ENCODE assay signal across 8 cellular contexts in the genomic region with DNA sequence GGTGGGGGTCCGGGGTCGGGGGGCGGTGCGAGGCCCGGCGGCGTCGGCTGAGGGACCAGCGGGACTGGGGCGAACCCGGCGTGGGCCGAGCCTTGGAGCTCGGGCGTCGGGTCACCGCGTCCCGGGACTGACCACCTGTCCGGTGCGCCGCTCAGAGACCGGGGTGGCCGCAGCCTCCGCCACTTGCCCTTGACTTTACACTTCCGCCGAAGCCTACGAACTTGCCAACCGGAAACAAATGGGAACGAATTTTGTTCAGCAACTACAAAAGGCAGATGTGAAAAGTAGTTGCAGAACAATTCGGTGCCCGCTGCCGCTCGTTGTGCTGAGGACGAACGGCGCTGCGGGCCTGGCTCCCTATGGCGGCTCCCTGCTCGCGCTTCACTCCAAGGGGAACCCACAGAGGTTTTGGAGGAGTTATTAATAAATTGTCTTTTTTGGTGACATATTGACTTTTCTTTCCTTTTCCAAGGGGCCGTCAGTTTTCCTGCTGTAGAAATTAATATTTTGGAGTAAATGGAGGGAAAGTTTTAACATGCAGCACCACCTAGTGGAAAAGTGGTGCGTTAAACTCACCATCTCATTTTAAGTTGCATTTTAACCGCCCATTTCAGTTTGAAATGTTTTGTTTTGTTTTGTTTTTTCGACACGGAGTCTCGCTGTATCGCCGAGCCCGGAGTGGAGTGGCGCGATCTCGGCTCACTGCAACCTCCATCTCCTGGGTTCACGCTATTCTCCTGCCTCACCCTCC. TPM values are rescaled to one million over a fixed set of nuclear protein-coding genes. Genes with fewer than 3 reads are reported as not detected.
DNase-seq lines count a peak whose midpoint lies in the region; ATAC-seq and TF ChIP-seq lines count a peak whose summit lies in the region.

No MANE protein-coding gene starts in this region.

- DNase-seq in AG10803 (ENCODE audit: low read depth) = peak; percentile 66
- DNase-seq in NCI-H446 treated with DMSO at 0.1 percent for 48 hours (lab: John Stamatoyannopoulos, UW) = peak; percentile 59
- peak; percentile 62 for DNase-seq in activated CD4-positive, alpha-beta T cell treated with anti-CD3 and anti-CD28 coated beads, Interleukin-2, amount 50 U/mL, for 1 hour
- DNase-seq in dermis microvascular lymphatic vessel endothelial cell (ENCODE audit: low read depth in 2 of 2) = peak; percentile 60 to 71
- no peak for DNase-seq in lower lobe of right lung
- DNase-seq in stimulated activated CD4-positive, alpha-beta T cell treated with anti-CD3 and anti-CD28 coated beads, TNF-alpha, amount 100 ng/mL, for 24 hours (ENCODE audit: low read depth in 3 of 3) = peak; percentile 34 to 54 (median 40)

- H3K4me3 ChIP-seq in AG10803 (ENCODE audit: low read length) = peak overlapping the region; percentile 83
- H3K4me3 ChIP-seq in lower lobe of right lung = peak overlapping the region; percentile 69

- intact Hi-C loops in lower lobe of right lung (cut with DNase I) = no loop called here

- H3K4me1 ChIP-seq in lower lobe of right lung = no peaks in the 10 kb centered on the region

- TF ChIP-seq CTCF in AG10803 (conservative IDR thresholded peaks at IDR 0.05; ENCODE audit: low read length) (peak; percentile 70), lower lobe of right lung (IDR thresholded peaks at IDR 0.05) (peak; percentile 80)

- no peaks in the 10 kb centered on the region for H3K9me3 ChIP-seq in lower lobe of right lung

- no peaks in the 10 kb centered on the region for H3K27me3 ChIP-seq in lower lobe of right lung (ENCODE audit: low read depth)

- H3K36me3 ChIP-seq in lower lobe of right lung = peaks cover 3% of the 10 kb centered on the region

- ATAC-seq in GM18867 (IDR thresholded peaks at IDR 0.05; ENCODE audit: unreplicated experiment) = peak; percentile 30
- ATAC-seq in HG03139 (IDR thresholded peaks at IDR 0.05; ENCODE audit: unreplicated experiment) = peak; percentile 33
- ATAC-seq in lower lobe of right lung = peak; percentile 37 to 71

- H3K27ac ChIP-seq in lower lobe of right lung = peak overlapping the region; percentile 97

RNA-seq across cellular contexts. Expression of gene PCBD2, which starts 0.5 kb away (rescaled TPM):
- 4.2 and 4.7 TPM in 2 replicates for total RNA-seq in dermis microvascular lymphatic vessel endothelial cell
- total RNA-seq in lower lobe of right lung = 13.1 TPM

RNA-seq across cellular contexts. Expression of gene TXNDC15, which starts 31.2 kb away (rescaled TPM):
- total RNA-seq in dermis microvascular lymphatic vessel endothelial cell (61.9 and 114 TPM in 2 replicates), lower lobe of right lung (56.8 TPM)

RNA-seq across cellular contexts. Expression of gene C5orf24, which starts 59.7 kb away (rescaled TPM):
- 36.8 and 43.1 TPM in 2 replicates for total RNA-seq in dermis microvascular lymphatic vessel endothelial cell
- 47.9 TPM for total RNA-seq in lower lobe of right lung
